In the genomic region with DNA sequence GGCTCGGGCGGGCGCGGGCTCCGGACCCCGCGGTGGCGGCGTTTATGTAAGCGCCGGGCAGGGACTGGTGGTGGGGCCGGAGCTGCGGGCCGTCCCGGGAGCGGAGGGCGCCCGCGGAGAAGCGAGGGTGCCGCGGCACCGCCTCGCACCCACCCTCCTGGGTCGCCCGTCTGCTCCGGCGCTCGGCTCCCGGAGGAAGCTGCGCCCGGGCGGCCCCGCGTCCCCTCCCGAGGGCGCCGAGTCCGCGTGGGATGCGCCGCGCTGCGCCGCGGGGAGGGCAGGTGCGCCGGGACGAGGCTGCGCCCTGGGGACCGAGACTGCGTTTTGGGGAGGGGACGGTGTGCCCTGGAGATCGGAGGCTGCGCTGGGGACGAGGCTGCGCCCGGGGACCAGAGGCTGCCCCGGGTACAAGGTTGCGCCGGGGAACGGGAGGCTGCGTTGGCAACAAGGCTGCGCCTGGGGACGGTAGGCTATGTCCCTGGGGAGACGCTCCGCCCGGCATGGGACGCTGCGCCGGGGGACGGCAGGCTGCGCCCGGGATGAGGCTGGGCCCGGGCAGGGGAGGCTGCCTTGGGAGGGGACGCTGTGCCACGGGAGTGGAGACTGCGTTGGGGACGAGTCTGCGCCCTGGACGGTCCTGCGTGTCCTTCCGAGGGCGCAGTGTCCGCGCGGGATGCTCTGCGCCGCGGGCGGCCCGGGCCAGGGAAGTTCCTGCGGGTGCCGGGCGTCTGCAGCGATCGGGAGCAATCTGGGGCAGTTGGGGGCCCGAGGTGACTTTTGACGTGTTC, we compare ENCODE assay signal across 8 cellular contexts. TPM values are rescaled to one million over a fixed set of nuclear protein-coding genes. Genes with fewer than 3 reads are reported as not detected.
A peak's percentile ranks its signal among the peaks of the same experiment; 100 is the strongest.
DNase-seq lines count a peak whose midpoint lies in the region; ATAC-seq and TF ChIP-seq lines count a peak whose summit lies in the region.

No MANE protein-coding gene starts in this region.

- H3K27ac Mint-ChIP-seq in T-cell = peak overlapping the region; percentile 89 to 98

- H3K4me1 ChIP-seq in lung (ENCODE audit: control insufficient read depth in 2 of 2, insufficient read depth in 2 of 2, low read length in 2 of 2) = peaks cover 7% of the 10 kb centered on the region in 2 donors
- H3K4me1 ChIP-seq in stomach smooth muscle (ENCODE audit: control insufficient read depth, insufficient read depth, low read length) = peaks cover 23% of the 10 kb centered on the region

- H3K36me3 Mint-ChIP-seq in T-cell = no peaks in the 10 kb centered on the region

- H3K9me3 ChIP-seq in lung (ENCODE audit: control insufficient read depth in 2 of 2, insufficient read depth in 1 of 2, low read length in 1 of 2) = no peaks in the 10 kb centered on the region
- H3K9me3 ChIP-seq in stomach smooth muscle (ENCODE audit: control insufficient read depth in 2 of 2, low read length in 2 of 2) = no peaks in the 10 kb centered on the region

- TF ChIP-seq CTCF in GM10248 (IDR thresholded peaks at IDR 0.05; ENCODE audit: control extremely low read depth, extremely low read depth, low read depth, missing control alignments) (no peak), dorsolateral prefrontal cortex (IDR thresholded peaks at IDR 0.05 in 54 of 56, conservative IDR thresholded peaks at IDR 0.05 in 2 of 56; ENCODE audit: low read depth in 1 of 56, partially characterized antibody in 56 of 56) (no peak), lung (IDR thresholded peaks at IDR 0.05; ENCODE audit: control extremely low read depth, extremely low read depth) (no peak)

- peak overlapping the region; percentile 51 to 98 (median 79) for H3K4me3 ChIP-seq in dorsolateral prefrontal cortex
- H3K4me3 ChIP-seq in lung = peak overlapping the region; percentile 69
- peak overlapping the region; percentile 63 to 95 for H3K4me3 ChIP-seq in stomach smooth muscle (ENCODE audit: low read length in 2 of 2)

- H3K9ac ChIP-seq in stomach smooth muscle (ENCODE audit: low read length in 2 of 2) = peak overlapping the region; percentile 54 to 55

- CTCF ChIA-PET in GM10248 (lab: Yijun Ruan, JAX) = interaction anchor here (1.3 to 1.5 kb wide), 3 partner anchors 53 to 125 kb away, joined by 3 read pairs; no protein-coding TSS in a partner anchor
- CTCF ChIA-PET in T-cell (lab: Charles Lee) = interaction anchor here in 1 of 2 donors (0.6 to 1.4 kb wide), 2 partner anchors 53 to 62 kb away, joined by 3 to 5 read pairs; no protein-coding TSS in a partner anchor

- H3K27me3 ChIP-seq in dorsolateral prefrontal cortex (no peaks in the 10 kb centered on the region), lung (ENCODE audit: control insufficient read depth, insufficient read depth) (no peaks in the 10 kb centered on the region), stomach smooth muscle (ENCODE audit: control insufficient read depth in 1 of 2, insufficient read depth in 2 of 2, low read length in 2 of 2) (no peaks in the 10 kb centered on the region)

- WGBS in lung, 2 donors = 1% methylated on average over 63 to 99 of the region's 99 CpGs

- no peaks in the 10 kb centered on the region for H3K9me3 Mint-ChIP-seq in T-cell

- DNase-seq in GM10248 (ENCODE audit: extremely low spot score) (peak; percentile 43), T-cell (peak in 8 of 34 experiments; percentile 3 to 43 (median 22)), dorsolateral prefrontal cortex (peak in 3 of 10 donors; percentile 20 to 58 (median 40)), lung (ENCODE audit: low spot score) (no peak), T1000 (lab: John Stamatoyannopoulos, UW) (no peak)

- peak; percentile 13 for ATAC-seq in HG03045 (IDR thresholded peaks at IDR 0.05; ENCODE audit: unreplicated experiment)
- ATAC-seq in T-cell (replicated peaks in 1 of 4) = peak; percentile 3 to 37 (median 33)
- no peak for ATAC-seq in lung (ENCODE audit: insufficient read depth, low FRiP score)
- no peak for ATAC-seq in GM21529 (IDR thresholded peaks at IDR 0.05; ENCODE audit: unreplicated experiment)

- no peaks in the 10 kb centered on the region for H3K27me3 Mint-ChIP-seq in T-cell

- H3K4me3 Mint-ChIP-seq in T-cell = peak overlapping the region; percentile 72 to 88 (median 82)

- H3K36me3 ChIP-seq in lung (ENCODE audit: control insufficient read depth in 2 of 2, insufficient read depth in 2 of 2, low read length in 2 of 2) (no peaks in the 10 kb centered on the region), stomach smooth muscle (ENCODE audit: control insufficient read depth in 2 of 2, insufficient read depth in 2 of 2, low read length in 2 of 2) (peaks cover 0 to 2% of the 10 kb centered on the region in 2 donors)

- peak overlapping the region in 33 of 59 donors; percentile 4 to 77 (median 58) for H3K27ac ChIP-seq in dorsolateral prefrontal cortex
- H3K27ac ChIP-seq in lung (ENCODE audit: low read depth in 1 of 2, low read length in 1 of 2) = peak overlapping the region; percentile 72 to 89
- H3K27ac ChIP-seq in stomach smooth muscle (ENCODE audit: low read length) = peak overlapping the region; percentile 11

- POLR2A ChIA-PET in GM10248 (lab: Yijun Ruan, JAX) = no interaction called here
- POLR2A ChIA-PET in T-cell (lab: Charles Lee) = no interaction called here

- peaks cover 48 to 54% (median 53%) of the 10 kb centered on the region in 3 donors for H3K4me1 Mint-ChIP-seq in T-cell

- intact Hi-C loops in dorsolateral prefrontal cortex (cut with DNase I) = loop anchor here (5.0 to 10.0 kb wide), 2 partner anchors 53 to 270 kb away; partner anchors contain the start of gene UBE2G2 (in 1 of the 2)

RNA-seq across cellular contexts. Expression of gene ADARB1, which starts 0.6 kb away (rescaled TPM):
- total RNA-seq in T-cell (10 to 100 TPM; 39.7 to 50.3 (median 44.5) TPM), dorsolateral prefrontal cortex (10 to 100 TPM; 22.6 to 83.5 (median 57.4) TPM), lung (10 to 100 TPM; 40.9 to 47.7 TPM)
- polyA plus RNA-seq in lung = 10 to 100 TPM; 13.4 to 24.3 TPM

Comparison
In these comparisons a context has a peak if more than half of its experiments do, and no peak if none do; other contexts are left out.
1. ATAC-seq: peak in HG03045 (single experiment) and T-cell (4 of 4); none in lung (single experiment) and GM21529 (single experiment).
2. H3K27ac ChIP-seq: peak in every context shown above with its lines; median percentile 80 in lung; 58 in dorsolateral prefrontal cortex; 11 in stomach smooth muscle.
3. Peak in every context shown above with its lines, with median percentiles within 50 percentile points of each other: H3K4me3 ChIP-seq.